9 cellular contexts compared by ENCODE assay signal in the genomic region with DNA sequence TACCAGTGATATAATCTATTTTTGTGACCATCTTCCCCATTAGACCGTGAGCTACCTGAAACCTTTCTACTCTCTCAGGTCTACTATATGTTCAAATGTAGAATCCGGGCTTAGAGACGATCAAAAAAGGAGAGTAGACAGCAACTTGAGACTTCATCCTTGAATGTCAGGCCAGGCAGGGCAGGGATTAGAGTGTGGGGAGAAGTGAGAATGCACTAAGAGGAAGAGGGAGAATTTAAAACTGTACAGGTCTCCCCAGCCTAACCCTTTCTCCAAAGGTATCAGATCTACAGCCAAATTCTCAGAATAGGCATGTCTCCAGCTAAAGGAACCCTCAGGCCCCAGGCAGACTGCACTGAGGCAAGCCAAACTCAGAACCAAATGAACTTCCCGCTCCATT. TPM values are rescaled to one million over a fixed set of nuclear protein-coding genes. Genes with fewer than 3 reads are reported as not detected.
DNase-seq lines count a peak whose midpoint lies in the region; ATAC-seq and TF ChIP-seq lines count a peak whose summit lies in the region.
"Had no signal": no experiment of that assay in that cellular context is flagged by ENCODE, and none has a peak within 500 bp of the region (broad histone marks: within the 10 kb centered on the region; RNA-seq: fewer than 3 reads in every experiment).

No MANE protein-coding gene starts in this region.

- TF ChIP-seq POLR2A in right lobe of liver (IDR thresholded peaks at IDR 0.05) = no peak
- no peak for TF ChIP-seq POLR2A in upper lobe of left lung (IDR thresholded peaks at IDR 0.05)

- no peaks in the 10 kb centered on the region for H3K9me3 ChIP-seq in ascending aorta
- no peaks in the 10 kb centered on the region for H3K9me3 ChIP-seq in right lobe of liver
- no peaks in the 10 kb centered on the region for H3K9me3 ChIP-seq in upper lobe of left lung

- H3K27ac Mint-ChIP-seq in activated naive CD4-positive, alpha-beta T cell treated with anti-CD3 and anti-CD28 coated beads, Interleukin-2, amount 10 ng/mL, durations not matched to agents 7 days and 5 days = peak overlapping the region; percentile 88

- H3K36me3 ChIP-seq in ascending aorta = peaks cover 19 to 23% of the 10 kb centered on the region in 2 donors
- peaks cover 0 to 23% (median 10%) of the 10 kb centered on the region in 4 donors for H3K36me3 ChIP-seq in right lobe of liver
- peaks cover 6 to 28% (median 21%) of the 10 kb centered on the region in 4 donors for H3K36me3 ChIP-seq in upper lobe of left lung

- CTCF ChIA-PET in activated naive CD4-positive, alpha-beta T cell treated with anti-CD3 and anti-CD28 coated beads, Interleukin-2, amount 10 ng/mL, durations not matched to agents 7 days and 5 days (lab: Charles Lee) = interaction anchor here (0.9 to 4.2 kb wide), 4 partner anchors 11 to 329 kb away, joined by 4 to 29 read pairs (median 6); no protein-coding TSS in a partner anchor

- H3K27ac ChIP-seq in ascending aorta (peak overlapping the region; percentile 86 to 94), right lobe of liver (peak overlapping the region; percentile 89 to 97 (median 96)), upper lobe of left lung (peak overlapping the region; percentile 87 to 98 (median 94))

- peak overlapping the region; percentile 78 to 80 for H3K4me3 ChIP-seq in ascending aorta
- peak overlapping the region; percentile 83 to 99 (median 99) for H3K4me3 ChIP-seq in right lobe of liver
- H3K4me3 ChIP-seq in upper lobe of left lung = peak overlapping the region; percentile 61 to 90 (median 72)

- H3K9me3 Mint-ChIP-seq in activated naive CD4-positive, alpha-beta T cell treated with anti-CD3 and anti-CD28 coated beads, Interleukin-2, amount 10 ng/mL, durations not matched to agents 7 days and 5 days = no peaks in the 10 kb centered on the region

- peaks cover 41% of the 10 kb centered on the region for H3K4me1 Mint-ChIP-seq in activated naive CD4-positive, alpha-beta T cell treated with anti-CD3 and anti-CD28 coated beads, Interleukin-2, amount 10 ng/mL, durations not matched to agents 7 days and 5 days

- no peaks in the 10 kb centered on the region for H3K27me3 Mint-ChIP-seq in activated naive CD4-positive, alpha-beta T cell treated with anti-CD3 and anti-CD28 coated beads, Interleukin-2, amount 10 ng/mL, durations not matched to agents 7 days and 5 days

- WGBS in right lobe of liver (ENCODE audit: insufficient coverage, low coverage, low lambda C conversion rate, missing lambda C conversion rate) = 23% methylated on average over 4 of the region's 4 CpGs
- 41 to 42% methylated on average over 4 of the region's 4 CpGs for WGBS in upper lobe of left lung, 2 donors

- peaks cover 46% of the 10 kb centered on the region for H3K36me3 Mint-ChIP-seq in activated naive CD4-positive, alpha-beta T cell treated with anti-CD3 and anti-CD28 coated beads, Interleukin-2, amount 10 ng/mL, durations not matched to agents 7 days and 5 days

- H3K27me3 ChIP-seq in ascending aorta = no peaks in the 10 kb centered on the region
- no peaks in the 10 kb centered on the region for H3K27me3 ChIP-seq in right lobe of liver
- no peaks in the 10 kb centered on the region for H3K27me3 ChIP-seq in upper lobe of left lung

- H3K4me3 Mint-ChIP-seq in activated naive CD4-positive, alpha-beta T cell treated with anti-CD3 and anti-CD28 coated beads, Interleukin-2, amount 10 ng/mL, durations not matched to agents 7 days and 5 days = peak overlapping the region; percentile 86

- ATAC-seq in right lobe of liver (no peak), upper lobe of left lung (ENCODE audit: low FRiP score in 2 of 2) (no peak), GM19328 (IDR thresholded peaks at IDR 0.05; ENCODE audit: unreplicated experiment) (no peak), GM21737 (IDR thresholded peaks at IDR 0.05; ENCODE audit: unreplicated experiment) (no peak)

- TF ChIP-seq CTCF in ascending aorta (IDR thresholded peaks at IDR 0.05) = no peak
- TF ChIP-seq CTCF in right lobe of liver (IDR thresholded peaks at IDR 0.05) = no peak
- TF ChIP-seq CTCF in upper lobe of left lung (IDR thresholded peaks at IDR 0.05) = no peak

- no peak for DNase-seq in activated naive CD4-positive, alpha-beta T cell treated with anti-CD3 and anti-CD28 coated beads, Interleukin-2, amount 10 ng/mL, durations not matched to agents 7 days and 5 days
- DNase-seq in activated naive CD4-positive, alpha-beta T cell treated with anti-CD3 and anti-CD28 coated beads, Interleukin-2, amount 50 U/mL, for 16 hours = no peak
- no peak for DNase-seq in ascending aorta (ENCODE audit: low spot score in 2 of 2)
- DNase-seq in right lobe of liver = no peak
- DNase-seq in upper lobe of left lung = no peak
- DNase-seq in HuH-7.5 (ENCODE audit: low spot score) = no peak
- DNase-seq: activated CD4-positive, alpha-beta T cell treated with anti-CD3 and anti-CD28 coated beads for 4 hours had no signal

- intact Hi-C loops in ascending aorta (cut with DNase I) (loop anchor here (2.0 to 5.0 kb wide), 3 partner anchors 61 to 135 kb away; no protein-coding TSS in a partner anchor), right lobe of liver (cut with DNase I) (no loop called here)

- no peak for TF ChIP-seq EP300 in upper lobe of left lung (IDR thresholded peaks at IDR 0.05)

- peaks cover 10 to 18% of the 10 kb centered on the region in 2 donors for H3K4me1 ChIP-seq in ascending aorta
- peaks cover 0 to 22% (median 14%) of the 10 kb centered on the region in 4 donors for H3K4me1 ChIP-seq in right lobe of liver
- peaks cover 35 to 40% (median 35%) of the 10 kb centered on the region in 4 donors for H3K4me1 ChIP-seq in upper lobe of left lung

RNA-seq across cellular contexts. Expression of a gene that starts 0.9 kb away (rescaled TPM):
- total RNA-seq in ascending aorta = 148 TPM
- 10 to 100 TPM; 30.3 to 92.2 (median 38.7) TPM for total RNA-seq in right lobe of liver
- 100 to 1,000 TPM in 4 of 6 donors, 10 to 100 TPM in 2; 86.0 to 162 (median 114) TPM for total RNA-seq in upper lobe of left lung

RNA-seq across cellular contexts. Expression of a gene that starts 3.6 kb away (rescaled TPM):
- total RNA-seq in ascending aorta (not detected), right lobe of liver (under 1 TPM in 2 of 6 experiments, not detected in 4; 0.17 to 0.29 TPM), upper lobe of left lung (under 1 TPM in 1 of 6 donors, not detected in 5; 0.30 TPM)

RNA-seq across cellular contexts. Expression of a gene that starts 10.3 kb away (rescaled TPM):
- total RNA-seq in ascending aorta = not detected
- 10 to 100 TPM; 11.8 to 17.0 (median 14.2) TPM for total RNA-seq in right lobe of liver
- 10 to 100 TPM; 12.8 to 39.1 (median 29.5) TPM for total RNA-seq in upper lobe of left lung

RNA-seq across cellular contexts. Expression of a gene that starts 21.5 kb away (rescaled TPM):
- total RNA-seq in ascending aorta (12.9 TPM), right lobe of liver (1 to 10 TPM; 3.3 to 9.0 (median 6.1) TPM), upper lobe of left lung (10 to 100 TPM in 3 of 6 donors, 1 to 10 TPM in 3; 5.3 to 19.2 (median 10.3) TPM)

RNA-seq across cellular contexts. Expression of a gene that starts 21.8 kb away (rescaled TPM):
- total RNA-seq in ascending aorta = 289 TPM
- 10 to 100 TPM; 47.3 to 62.5 (median 54.5) TPM for total RNA-seq in right lobe of liver
- total RNA-seq in upper lobe of left lung = 100 to 1,000 TPM; 185 to 666 (median 241) TPM

Comparison
In these comparisons a context has a peak if more than half of its experiments do, and no peak if none do; other contexts are left out.
1. RNA of a gene that starts 10.3 kb away (total RNA-seq): 12.8 to 39.1 TPM in upper lobe of left lung and 11.8 to 17.0 TPM in right lobe of liver; not detected in ascending aorta (single experiment); every median in the first group is over 10 times any median in the second.
2. Peak in every context shown above with its lines, with median percentiles within 50 percentile points of each other: H3K27ac ChIP-seq and H3K4me3 ChIP-seq.